ENCODE assay signal across 15 cellular contexts in the genomic region with DNA sequence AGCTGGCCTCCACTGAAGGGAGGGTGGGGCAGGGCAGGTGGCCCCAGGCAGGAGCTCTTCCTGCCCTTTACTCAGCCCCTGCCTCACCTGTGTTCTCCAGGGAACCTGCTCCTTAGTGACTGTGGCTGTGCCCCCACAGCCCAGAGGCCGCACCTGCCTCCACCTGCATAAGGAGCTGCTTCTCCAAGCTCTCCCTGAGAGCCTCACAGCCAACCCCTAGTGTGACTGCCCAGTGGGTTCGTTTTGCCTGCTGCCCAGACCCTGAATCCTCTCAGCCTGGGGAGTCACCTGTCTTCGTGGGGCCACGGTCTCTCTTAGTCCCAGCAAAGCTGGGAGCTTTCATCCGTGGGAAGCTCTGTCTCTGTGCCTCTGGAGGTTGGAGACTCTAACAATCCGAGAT.
DNase-seq lines count a peak whose midpoint lies in the region; ATAC-seq and TF ChIP-seq lines count a peak whose summit lies in the region.
"Had no signal": no experiment of that assay in that cellular context is flagged by ENCODE, and none has a peak within 500 bp of the region (broad histone marks: within the 10 kb centered on the region; RNA-seq: fewer than 3 reads in every experiment).

No MANE protein-coding gene starts in this region.

- H3K36me3 ChIP-seq in upper lobe of right lung (no peaks in the 10 kb centered on the region), prostate gland (no peaks in the 10 kb centered on the region)
- H3K36me3 ChIP-seq: BE2C had no signal

- H3K4me3 ChIP-seq in upper lobe of right lung (no peak overlapping the region), prostate gland (no peak overlapping the region)
- H3K4me3 ChIP-seq: A549, GM12878 had no signal

- H3K9me3 Mint-ChIP-seq in activated CD8-positive, alpha-beta memory T cell treated with anti-CD3 and anti-CD28 coated beads, Interleukin-2, amount 10 ng/mL, durations not matched to agents 7 days and 5 days (ENCODE audit: low read depth): peaks cover 2% of the 10 kb centered on the region
- peaks cover 27% of the 10 kb centered on the region for H3K9me3 Mint-ChIP-seq in osteocyte (ENCODE audit: unreplicated experiment)
- peaks cover 3 to 6% of the 10 kb centered on the region in 2 donors for H3K9me3 Mint-ChIP-seq in activated T-cell treated with anti-CD3 and anti-CD28 coated beads, Interleukin-2, amount 50 U/mL, for 72 hours

- intact Hi-C loops in upper lobe of right lung (cut with DNase I): no loop called here
- intact Hi-C loops in prostate gland (cut with DNase I): no loop called here

- H3K27me3 ChIP-seq in upper lobe of right lung: no peaks in the 10 kb centered on the region
- no peaks in the 10 kb centered on the region for H3K27me3 ChIP-seq in prostate gland (replicated peaks; ENCODE audit: insufficient read depth)
- H3K27me3 ChIP-seq: BE2C had no signal

- CTCF ChIA-PET in activated CD8-positive, alpha-beta memory T cell treated with anti-CD3 and anti-CD28 coated beads, Interleukin-2, amount 10 ng/mL, durations not matched to agents 7 days and 5 days (lab: Charles Lee): no interaction called here

- WGBS in prostate gland: 94% methylated on average over 6 of the region's 6 CpGs

- H3K4me1 ChIP-seq in upper lobe of right lung: no peaks in the 10 kb centered on the region
- H3K4me1 ChIP-seq in prostate gland (replicated peaks): no peaks in the 10 kb centered on the region
- H3K4me1 ChIP-seq: A549, BE2C had no signal

- H3K27ac ChIP-seq in upper lobe of right lung: no peak overlapping the region
- H3K27ac ChIP-seq in prostate gland: no peak overlapping the region
- H3K27ac ChIP-seq: A549, C4-2B had no signal

- peak; percentile 27 for DNase-seq in activated CD8-positive, alpha-beta memory T cell treated with anti-CD3 and anti-CD28 coated beads, Interleukin-2, amount 10 ng/mL, durations not matched to agents 7 days and 5 days
- DNase-seq in osteocyte (ENCODE audit: extremely low spot score, unreplicated experiment) (peak; percentile 53), upper lobe of right lung (peak; percentile 42), prostate gland (ENCODE audit: low spot score) (no peak)
- no peak for DNase-seq in activated T-cell treated with anti-CD3 and anti-CD28 coated beads, Interleukin-2, amount 50 U/mL, for 72 hours
- DNase-seq: BE2C; CD4-positive, alpha-beta memory T cell; DMS79 had no signal

- H3K4me1 Mint-ChIP-seq in activated CD8-positive, alpha-beta memory T cell treated with anti-CD3 and anti-CD28 coated beads, Interleukin-2, amount 10 ng/mL, durations not matched to agents 7 days and 5 days: no peaks in the 10 kb centered on the region
- H3K4me1 Mint-ChIP-seq in osteocyte (ENCODE audit: unreplicated experiment): no peaks in the 10 kb centered on the region
- H3K4me1 Mint-ChIP-seq in activated T-cell treated with anti-CD3 and anti-CD28 coated beads, Interleukin-2, amount 50 U/mL, for 72 hours (ENCODE audit: low read depth): no peaks in the 10 kb centered on the region
- H3K4me1 Mint-ChIP-seq: CD4-positive, alpha-beta memory T cell had no signal

- TF ChIP-seq POLR2A in prostate gland (IDR thresholded peaks at IDR 0.05): no peak

- no peaks in the 10 kb centered on the region for H3K9me3 ChIP-seq in upper lobe of right lung
- no peaks in the 10 kb centered on the region for H3K9me3 ChIP-seq in prostate gland
- H3K9me3 ChIP-seq: A549, BE2C had no signal

- TF ChIP-seq CTCF in osteocyte (IDR thresholded peaks at IDR 0.05): no peak
- TF ChIP-seq CTCF in upper lobe of right lung (IDR thresholded peaks at IDR 0.05): no peak
- no peak for TF ChIP-seq CTCF in prostate gland (IDR thresholded peaks at IDR 0.05)

- no peak overlapping the region for H3K4me3 Mint-ChIP-seq in activated CD8-positive, alpha-beta memory T cell treated with anti-CD3 and anti-CD28 coated beads, Interleukin-2, amount 10 ng/mL, durations not matched to agents 7 days and 5 days
- no peak overlapping the region for H3K4me3 Mint-ChIP-seq in osteocyte (ENCODE audit: unreplicated experiment)
- H3K4me3 Mint-ChIP-seq in activated T-cell treated with anti-CD3 and anti-CD28 coated beads, Interleukin-2, amount 50 U/mL, for 72 hours: no peak overlapping the region
- H3K4me3 Mint-ChIP-seq: CD4-positive, alpha-beta memory T cell had no signal

- H3K36me3 Mint-ChIP-seq in activated CD8-positive, alpha-beta memory T cell treated with anti-CD3 and anti-CD28 coated beads, Interleukin-2, amount 10 ng/mL, durations not matched to agents 7 days and 5 days: no peaks in the 10 kb centered on the region
- H3K36me3 Mint-ChIP-seq in osteocyte (ENCODE audit: unreplicated experiment): no peaks in the 10 kb centered on the region
- H3K36me3 Mint-ChIP-seq in activated T-cell treated with anti-CD3 and anti-CD28 coated beads, Interleukin-2, amount 50 U/mL, for 72 hours (ENCODE audit: insufficient read depth in 2 of 2): peaks cover 6 to 13% of the 10 kb centered on the region in 2 donors

- H3K27ac Mint-ChIP-seq in activated CD8-positive, alpha-beta memory T cell treated with anti-CD3 and anti-CD28 coated beads, Interleukin-2, amount 10 ng/mL, durations not matched to agents 7 days and 5 days: no peak overlapping the region
- H3K27ac Mint-ChIP-seq in osteocyte (ENCODE audit: unreplicated experiment): no peak overlapping the region
- no peak overlapping the region for H3K27ac Mint-ChIP-seq in activated T-cell treated with anti-CD3 and anti-CD28 coated beads, Interleukin-2, amount 50 U/mL, for 72 hours

- H3K27me3 Mint-ChIP-seq in activated CD8-positive, alpha-beta memory T cell treated with anti-CD3 and anti-CD28 coated beads, Interleukin-2, amount 10 ng/mL, durations not matched to agents 7 days and 5 days: no peaks in the 10 kb centered on the region
- no peaks in the 10 kb centered on the region for H3K27me3 Mint-ChIP-seq in osteocyte (ENCODE audit: unreplicated experiment)
- no peaks in the 10 kb centered on the region for H3K27me3 Mint-ChIP-seq in activated T-cell treated with anti-CD3 and anti-CD28 coated beads, Interleukin-2, amount 50 U/mL, for 72 hours (ENCODE audit: low read depth)
- H3K27me3 Mint-ChIP-seq: CD4-positive, alpha-beta memory T cell had no signal

- ATAC-seq in activated CD8-positive, alpha-beta memory T cell treated with anti-CD3 and anti-CD28 coated beads, Interleukin-2, amount 10 ng/mL, durations not matched to agents 7 days and 5 days: no peak
- ATAC-seq in esophagus mucosa (peak; percentile 8), upper lobe of right lung (no peak), GM18909 (IDR thresholded peaks at IDR 0.05; ENCODE audit: poor library complexity, unreplicated experiment) (no peak)
- ATAC-seq in activated T-cell treated with anti-CD3 and anti-CD28 coated beads, Interleukin-2, amount 50 U/mL, for 72 hours (replicated peaks in 1 of 2): no peak
- ATAC-seq: A549, GM12878, HCT116, HepG2 had no signal

Comparison
In these comparisons a context has a peak if more than half of its experiments do, and no peak if none do; other contexts are left out.
1. DNase-seq: peak in activated CD8-positive, alpha-beta memory T cell treated with anti-CD3 and anti-CD28 coated beads, Interleukin-2, amount 10 ng/mL, durations not matched to agents 7 days and 5 days (single experiment), osteocyte (single experiment) and upper lobe of right lung (single experiment); none in prostate gland (single experiment) and activated T-cell treated with anti-CD3 and anti-CD28 coated beads, Interleukin-2, amount 50 U/mL, for 72 hours (0 of 2).